ENCODE assay signal across 14 cellular contexts in the genomic region with DNA sequence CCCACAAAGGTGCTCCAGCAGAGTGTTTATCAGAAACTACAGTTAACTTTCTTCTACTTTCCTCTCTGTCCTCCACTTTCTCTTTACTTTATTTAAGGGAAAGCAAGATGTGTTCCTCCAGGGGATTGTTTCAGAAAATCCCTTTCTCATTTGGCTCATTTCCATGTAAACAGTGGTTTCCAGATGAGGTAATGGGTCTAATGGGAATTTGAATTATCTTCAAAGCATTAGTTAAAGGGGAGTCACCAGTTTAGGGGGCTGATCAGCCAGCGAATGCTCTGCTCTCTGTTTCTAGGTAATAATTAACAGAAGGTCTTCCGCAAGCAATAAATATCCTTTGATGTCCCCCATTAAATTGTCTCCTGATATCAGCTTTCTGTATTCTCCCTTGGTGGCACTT. TPM values are rescaled to one million over a fixed set of nuclear protein-coding genes. Genes with fewer than 3 reads are reported as not detected.
DNase-seq lines count a peak whose midpoint lies in the region; ATAC-seq lines count a peak whose summit lies in the region.
"Had no signal": no experiment of that assay in that cellular context is flagged by ENCODE, and none has a peak within 500 bp of the region (broad histone marks: within the 10 kb centered on the region; RNA-seq: fewer than 3 reads in every experiment).

No MANE protein-coding gene starts in this region.

- H3K4me1 Mint-ChIP-seq in naive thymus-derived CD8-positive, alpha-beta T cell: no peaks in the 10 kb centered on the region
- H3K4me1 Mint-ChIP-seq: CD8-positive, alpha-beta memory T cell had no signal

- peaks cover 0 to 4% (median 0%) of the 10 kb centered on the region in 9 donors for H3K9me3 Mint-ChIP-seq in naive thymus-derived CD8-positive, alpha-beta T cell
- H3K9me3 Mint-ChIP-seq: CD8-positive, alpha-beta memory T cell; HFFc6 had no signal

- DNase-seq in H4 (ENCODE audit: low spot score): peak; percentile 38
- DNase-seq in SW480 (ENCODE audit: low spot score): peak; percentile 80
- peak; percentile 12 for DNase-seq in glomerular visceral epithelial cell (ENCODE audit: extremely low spot score)
- DNase-seq in renal cortical epithelial cell (ENCODE audit: low read depth): peak; percentile 52
- DNase-seq in Right ventricle myocardium inferior (ENCODE audit: missing footprints): no peak
- DNase-seq in naive thymus-derived CD8-positive, alpha-beta T cell: no peak
- DNase-seq: CD8-positive, alpha-beta memory T cell; HFFc6; KG1; NCI-H1092; NCI-H446; NCI-H748 treated with DMSO at 0.1 percent for 48 hours; SW 1271 had no signal

- ATAC-seq in Right ventricle myocardium inferior (no peak), GM19395 (IDR thresholded peaks at IDR 0.05; ENCODE audit: unreplicated experiment) (no peak)
- ATAC-seq in naive thymus-derived CD8-positive, alpha-beta T cell: no peak

- POLR2A ChIA-PET in naive thymus-derived CD8-positive, alpha-beta T cell (lab: Charles Lee): no interaction called here

- H3K36me3 Mint-ChIP-seq in naive thymus-derived CD8-positive, alpha-beta T cell: peaks cover 0 to 4% (median 0%) of the 10 kb centered on the region in 3 donors
- H3K36me3 Mint-ChIP-seq: CD8-positive, alpha-beta memory T cell had no signal

- intact Hi-C loops in Right ventricle myocardium inferior (cut with DNase I): no loop called here

- H3K27me3 Mint-ChIP-seq in naive thymus-derived CD8-positive, alpha-beta T cell: peaks cover 4 to 11% (median 8%) of the 10 kb centered on the region in 5 donors

- no peak overlapping the region for H3K27ac Mint-ChIP-seq in naive thymus-derived CD8-positive, alpha-beta T cell
- H3K27ac Mint-ChIP-seq: CD8-positive, alpha-beta memory T cell; HFFc6 had no signal

- H3K4me3 Mint-ChIP-seq in naive thymus-derived CD8-positive, alpha-beta T cell: no peak overlapping the region
- H3K4me3 Mint-ChIP-seq: CD8-positive, alpha-beta memory T cell; HFFc6 had no signal

RNA-seq across cellular contexts. Expression of gene ZNF639, which starts 30.4 kb away (rescaled TPM):
- 71.2 and 76.8 TPM in 2 replicates for total RNA-seq in H4 (2014; rRNA removed; shearing (Covaris generic))
- 51.4 and 60.9 TPM in 2 replicates for total RNA-seq in renal cortical epithelial cell
- 31.2 TPM for total RNA-seq in Right ventricle myocardium inferior
- 10 to 100 TPM; 64.7 to 65.2 TPM for total RNA-seq in naive thymus-derived CD8-positive, alpha-beta T cell
- 10 to 100 TPM; 56.5 to 63.0 (median 60.1) TPM for polyA plus RNA-seq in naive thymus-derived CD8-positive, alpha-beta T cell

RNA-seq across cellular contexts. Expression of gene KCNMB3, which starts 41.5 kb away (rescaled TPM):
- total RNA-seq in H4 (2014; rRNA removed; shearing (Covaris generic)): 0.02 and 0.62 TPM in 2 replicates
- total RNA-seq in renal cortical epithelial cell (under 0.01 and 2.1 TPM in 2 replicates), Right ventricle myocardium inferior (0.92 TPM)
- 1 to 10 TPM; 1.9 to 2.4 TPM for total RNA-seq in naive thymus-derived CD8-positive, alpha-beta T cell
- polyA plus RNA-seq in naive thymus-derived CD8-positive, alpha-beta T cell: under 1 TPM; 0.19 to 0.55 (median 0.53) TPM
- polyA plus RNA-seq: CD8-positive, alpha-beta memory T cell had no signal

RNA-seq across cellular contexts. Expression of gene MFN1, which starts 55.1 kb away (rescaled TPM):
- total RNA-seq in H4 (2014; rRNA removed; shearing (Covaris generic)): 24.1 and 42.5 TPM in 2 replicates
- total RNA-seq in renal cortical epithelial cell (65.7 and 70.5 TPM in 2 replicates), Right ventricle myocardium inferior (64.5 TPM)
- 10 to 100 TPM; 49.0 to 57.3 TPM for total RNA-seq in naive thymus-derived CD8-positive, alpha-beta T cell
- polyA plus RNA-seq in naive thymus-derived CD8-positive, alpha-beta T cell: 1 to 10 TPM; 4.9 to 9.5 (median 8.8) TPM

Comparison
In these comparisons a context has a peak if more than half of its experiments do, and no peak if none do; other contexts are left out.
1. DNase-seq: peak in H4 (single experiment), SW480 (single experiment), glomerular visceral epithelial cell (single experiment) and renal cortical epithelial cell (single experiment); none in Right ventricle myocardium inferior (single experiment) and naive thymus-derived CD8-positive, alpha-beta T cell (0 of 10).